ENCODE assay signal across 11 cellular contexts in the genomic region with DNA sequence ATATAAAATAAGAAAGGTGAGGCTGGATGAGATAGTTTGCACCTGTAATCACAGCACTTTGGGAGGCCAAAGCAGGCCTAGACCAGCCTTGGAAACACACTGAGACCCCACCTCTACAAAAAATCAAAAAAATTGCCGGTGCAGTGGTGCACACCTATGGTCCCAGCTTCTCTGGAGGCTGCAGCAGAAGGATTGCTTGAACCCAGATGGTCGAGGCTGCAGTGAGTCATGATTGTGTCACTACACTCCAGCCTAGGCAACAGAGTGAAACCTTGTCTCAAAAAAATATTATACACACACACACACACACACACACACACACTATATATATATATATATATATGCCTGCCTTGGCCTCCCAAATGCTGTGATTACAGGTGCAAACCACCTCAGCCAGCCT. TPM values are rescaled to one million over a fixed set of nuclear protein-coding genes. Genes with fewer than 3 reads are reported as not detected.
DNase-seq lines count a peak whose midpoint lies in the region; ATAC-seq and TF ChIP-seq lines count a peak whose summit lies in the region.
"Had no signal": no experiment of that assay in that cellular context is flagged by ENCODE, and none has a peak within 500 bp of the region (broad histone marks: within the 10 kb centered on the region; RNA-seq: fewer than 3 reads in every experiment).

No MANE protein-coding gene starts in this region.

- no peak overlapping the region for H2AFZ ChIP-seq in Karpas-422 (ENCODE audit: low read length)

- H3K4me3 ChIP-seq in breast epithelium (no peak overlapping the region), tibial nerve (peak overlapping the region in 2 of 4 donors; percentile 76 to 93), heart left ventricle (peak overlapping the region in 6 of 12 donors; percentile 62 to 98 (median 78)), Karpas-422 (ENCODE audit: low read length) (no peak overlapping the region)

- no peaks in the 10 kb centered on the region for H3K27me3 Mint-ChIP-seq in MCF 10A (ENCODE audit: insufficient read depth, unreplicated experiment)
- H3K27me3 Mint-ChIP-seq in WTC11 (ENCODE audit: low read depth): no peaks in the 10 kb centered on the region; the same call in 1 of the 2 replicates

- H3K4me1 Mint-ChIP-seq in MCF 10A (ENCODE audit: insufficient read depth, unreplicated experiment) (peaks cover 29% of the 10 kb centered on the region), WTC11 (peaks cover 27% of the 10 kb centered on the region)

- TF ChIP-seq EP300 in tibial nerve (IDR thresholded peaks at IDR 0.05): no peak

- H3K9me2 ChIP-seq in Karpas-422 (replicated peaks; ENCODE audit: insufficient read depth, low read length): no peaks in the 10 kb centered on the region

- H3K4me3 Mint-ChIP-seq in MCF 10A (ENCODE audit: unreplicated experiment) (no peak overlapping the region), WTC11 (0 out of 2 replicates have a peak overlapping the region, but pooled peaks have one; percentile 77)

- H3K27ac ChIP-seq in breast epithelium: no peak overlapping the region
- H3K27ac ChIP-seq in tibial nerve: peak overlapping the region in 3 of 4 donors; percentile 14 to 97 (median 93)
- peak overlapping the region in 1 of 12 donors; percentile 86 for H3K27ac ChIP-seq in heart left ventricle
- H3K27ac ChIP-seq in Karpas-422 (ENCODE audit: low read length): no peak overlapping the region

- H3K36me3 ChIP-seq in breast epithelium (no peaks in the 10 kb centered on the region), tibial nerve (no peaks in the 10 kb centered on the region), heart left ventricle (peaks cover 0 to 8% (median 0%) of the 10 kb centered on the region in 9 donors), Karpas-422 (ENCODE audit: insufficient read depth, low read length) (peaks cover 26% of the 10 kb centered on the region)

- no peaks in the 10 kb centered on the region for H3K4me1 ChIP-seq in breast epithelium
- peaks cover 0 to 40% (median 5%) of the 10 kb centered on the region in 4 donors for H3K4me1 ChIP-seq in tibial nerve
- peaks cover 0 to 37% (median 16%) of the 10 kb centered on the region in 12 donors for H3K4me1 ChIP-seq in heart left ventricle
- H3K4me1 ChIP-seq in Karpas-422 (ENCODE audit: low read length): no peaks in the 10 kb centered on the region

- TF ChIP-seq CTCF in MCF 10A (IDR thresholded peaks at IDR 0.05; ENCODE audit: unreplicated experiment) (no peak), breast epithelium (IDR thresholded peaks at IDR 0.05) (no peak), WTC11 (IDR thresholded peaks at IDR 0.05) (no peak), tibial nerve (IDR thresholded peaks at IDR 0.05) (no peak), heart left ventricle (IDR thresholded peaks at IDR 0.05) (no peak)

- POLR2A ChIA-PET in MCF 10A (lab: Yijun Ruan, JAX): interaction anchor here (0.6 to 3.4 kb wide), 10 partner anchors 9 to 1211 kb away, joined by 3 to 11 read pairs (median 4); no protein-coding TSS in a partner anchor
- POLR2A ChIA-PET in WTC11 (lab: Charles Lee): interaction anchor here (0.6 kb wide), 1 partner anchor 32 kb away, joined by 6 read pairs; no protein-coding TSS in a partner anchor

- DNase-seq in MCF 10A (ENCODE audit: unreplicated experiment): peak; percentile 49
- no peak for DNase-seq in breast epithelium (ENCODE audit: low spot score in 2 of 2)
- DNase-seq in WTC11 (ENCODE audit: low spot score): no peak
- peak; percentile 25 for DNase-seq in iris pigment epithelial cell (ENCODE audit: low read depth)
- no peak for DNase-seq in tibial nerve (ENCODE audit: low spot score in 2 of 2)
- DNase-seq in SKM-1 treated with dmso at 0.1 percent for 144 hours (lab: John Stamatoyannopoulos, UW; ENCODE audit: unreplicated experiment): no peak
- DNase-seq in heart left ventricle: no peak
- no peak for DNase-seq in Karpas-422
- DNase-seq: BE2C; NCI-H1694; stimulated activated CD4-positive, alpha-beta T cell treated with anti-CD3 and anti-CD28 coated beads, Interleukin-4, amount 100 ng/mL, for 1 hour had no signal

- no TSS peak for BruUV-seq in MCF 10A (replicated peaks; lab: Mats Ljungman, UMichigan)

- no peaks in the 10 kb centered on the region for H3K9me3 Mint-ChIP-seq in MCF 10A (ENCODE audit: unreplicated experiment)
- no peaks in the 10 kb centered on the region for H3K9me3 Mint-ChIP-seq in WTC11

- H3K27ac Mint-ChIP-seq in MCF 10A (ENCODE audit: low read depth, unreplicated experiment) (no peak overlapping the region), WTC11 (no peak overlapping the region)

- H3K4me2 ChIP-seq in Karpas-422 (ENCODE audit: low read depth, low read length, poor library complexity, severe bottlenecking): no peak overlapping the region

- H3K9ac ChIP-seq in Karpas-422 (ENCODE audit: low read length): no peak overlapping the region

- H3K27me3 ChIP-seq in breast epithelium: no peaks in the 10 kb centered on the region
- H3K27me3 ChIP-seq in tibial nerve: no peaks in the 10 kb centered on the region
- H3K27me3 ChIP-seq in heart left ventricle: no peaks in the 10 kb centered on the region
- no peaks in the 10 kb centered on the region for H3K27me3 ChIP-seq in Karpas-422 (ENCODE audit: low read length)
- H3K27me3 ChIP-seq: BE2C had no signal

- H3K9me3 ChIP-seq in breast epithelium: no peaks in the 10 kb centered on the region
- no peaks in the 10 kb centered on the region for H3K9me3 ChIP-seq in tibial nerve
- no peaks in the 10 kb centered on the region for H3K9me3 ChIP-seq in heart left ventricle
- H3K9me3 ChIP-seq in Karpas-422 (ENCODE audit: low read length): no peaks in the 10 kb centered on the region
- H3K9me3 ChIP-seq: BE2C had no signal

- 61 to 68% methylated on average over 2 of the region's 2 CpGs for WGBS in tibial nerve, 2 donors
- 79 to 88% (median 82%) methylated on average over 2 of the region's 2 CpGs for WGBS in heart left ventricle, 4 donors

- intact Hi-C loops in MCF 10A (cut with micrococcal nuclease): loop anchor here (2.0 to 5.0 kb wide), 2 partner anchors 35 to 71 kb away; a partner anchor contains a TSS
- intact Hi-C loops in breast epithelium (cut with DNase I; ENCODE audit: low total_unique reads): no loop called here
- intact Hi-C loops in heart left ventricle (cut with DNase I): loop anchor here in 5 of 10 donors (2.0 to 5.0 kb wide), 5 partner anchors 35 to 70 kb away; a partner anchor contains a TSS

- H3K79me2 ChIP-seq in Karpas-422 (ENCODE audit: low read length): peaks cover 3% of the 10 kb centered on the region; the same call in 1 of the 2 replicates

- ATAC-seq in WTC11: no peak
- no peak for ATAC-seq in heart left ventricle

- H3K36me3 Mint-ChIP-seq in MCF 10A (ENCODE audit: insufficient read depth, unreplicated experiment): peaks cover 11% of the 10 kb centered on the region
- H3K36me3 Mint-ChIP-seq in WTC11: no peaks in the 10 kb centered on the region; the same call in 1 of the 2 replicates

- CTCF ChIA-PET in MCF 10A (lab: Yijun Ruan, JAX): interaction anchor here (0.6 to 1.6 kb wide), 2 partner anchors 52 to 54 kb away, joined by 3 to 5 read pairs; no protein-coding TSS in a partner anchor
- CTCF ChIA-PET in WTC11 (lab: Charles Lee): no interaction called here

- no peaks in the 10 kb centered on the region for H4K20me1 ChIP-seq in Karpas-422 (ENCODE audit: insufficient read depth, low read depth, low read length)

- TF ChIP-seq POLR2A in breast epithelium (IDR thresholded peaks at IDR 0.05) (no peak), tibial nerve (IDR thresholded peaks at IDR 0.05) (no peak), heart left ventricle (IDR thresholded peaks at IDR 0.05) (no peak)

TF ChIP-seq in WTC11, 78 proteins besides CTCF, POLR2A, EP300 and RAD21 (continues in another document):
- TF ChIP-seq, protein P1, sequence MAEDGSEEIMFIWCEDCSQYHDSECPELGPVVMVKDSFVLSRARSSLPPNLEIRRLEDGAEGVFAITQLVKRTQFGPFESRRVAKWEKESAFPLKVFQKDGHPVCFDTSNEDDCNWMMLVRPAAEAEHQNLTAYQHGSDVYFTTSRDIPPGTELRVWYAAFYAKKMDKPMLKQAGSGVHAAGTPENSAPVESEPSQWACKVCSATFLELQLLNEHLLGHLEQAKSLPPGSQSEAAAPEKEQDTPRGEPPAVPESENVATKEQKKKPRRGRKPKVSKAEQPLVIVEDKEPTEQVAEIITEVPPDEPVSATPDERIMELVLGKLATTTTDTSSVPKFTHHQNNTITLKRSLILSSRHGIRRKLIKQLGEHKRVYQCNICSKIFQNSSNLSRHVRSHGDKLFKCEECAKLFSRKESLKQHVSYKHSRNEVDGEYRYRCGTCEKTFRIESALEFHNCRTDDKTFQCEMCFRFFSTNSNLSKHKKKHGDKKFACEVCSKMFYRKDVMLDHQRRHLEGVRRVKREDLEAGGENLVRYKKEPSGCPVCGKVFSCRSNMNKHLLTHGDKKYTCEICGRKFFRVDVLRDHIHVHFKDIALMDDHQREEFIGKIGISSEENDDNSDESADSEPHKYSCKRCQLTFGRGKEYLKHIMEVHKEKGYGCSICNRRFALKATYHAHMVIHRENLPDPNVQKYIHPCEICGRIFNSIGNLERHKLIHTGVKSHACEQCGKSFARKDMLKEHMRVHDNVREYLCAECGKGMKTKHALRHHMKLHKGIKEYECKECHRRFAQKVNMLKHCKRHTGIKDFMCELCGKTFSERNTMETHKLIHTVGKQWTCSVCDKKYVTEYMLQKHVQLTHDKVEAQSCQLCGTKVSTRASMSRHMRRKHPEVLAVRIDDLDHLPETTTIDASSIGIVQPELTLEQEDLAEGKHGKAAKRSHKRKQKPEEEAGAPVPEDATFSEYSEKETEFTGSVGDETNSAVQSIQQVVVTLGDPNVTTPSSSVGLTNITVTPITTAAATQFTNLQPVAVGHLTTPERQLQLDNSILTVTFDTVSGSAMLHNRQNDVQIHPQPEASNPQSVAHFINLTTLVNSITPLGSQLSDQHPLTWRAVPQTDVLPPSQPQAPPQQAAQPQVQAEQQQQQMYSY (CRISPR knock-in tag; IDR thresholded peaks at IDR 0.05): no peak
- TF ChIP-seq, protein P2, sequence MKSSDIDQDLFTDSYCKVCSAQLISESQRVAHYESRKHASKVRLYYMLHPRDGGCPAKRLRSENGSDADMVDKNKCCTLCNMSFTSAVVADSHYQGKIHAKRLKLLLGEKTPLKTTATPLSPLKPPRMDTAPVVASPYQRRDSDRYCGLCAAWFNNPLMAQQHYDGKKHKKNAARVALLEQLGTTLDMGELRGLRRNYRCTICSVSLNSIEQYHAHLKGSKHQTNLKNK (CRISPR knock-in tag; IDR thresholded peaks at IDR 0.05): no peak

RNA-seq across cellular contexts. Expression of a gene that starts 1.3 kb away (rescaled TPM):
- total RNA-seq in MCF 10A (2022): 20.8 and 28.0 TPM in 2 replicates
- total RNA-seq in breast epithelium: 10 to 100 TPM; 21.2 to 25.6 (median 21.3) TPM
- 14.6 to 18.2 TPM (median 17.3 TPM) in 3 replicates for total RNA-seq in WTC11 (2021)
- 10 to 100 TPM; 25.1 to 66.6 (median 32.0) TPM for total RNA-seq in tibial nerve
- total RNA-seq in heart left ventricle: 10 to 100 TPM; 10.5 to 23.1 (median 15.9) TPM
- 10 to 100 TPM in 1 of 2 donors, 1 to 10 TPM in 1; 8.2 to 19.8 TPM for polyA plus RNA-seq in heart left ventricle
- 0.51 and 1.9 TPM in 2 replicates for total RNA-seq in Karpas-422 (2014; rRNA removed; shearing (Covaris generic); ENCODE audit: low replicate concordance)

RNA-seq across cellular contexts. Expression of a gene that starts 36.0 kb away (rescaled TPM):
- total RNA-seq in MCF 10A (2022): 1.5 and 2.7 TPM in 2 replicates
- 1 to 10 TPM in 2 of 3 donors, under 1 TPM in 1; 0.98 to 1.8 (median 1.2) TPM for total RNA-seq in breast epithelium
- total RNA-seq in WTC11 (2021): 6.3 to 7.5 TPM (median 7.4 TPM) in 3 replicates
- total RNA-seq in tibial nerve: 1 to 10 TPM; 2.5 to 4.3 (median 3.1) TPM
- 1 to 10 TPM; 2.4 to 5.9 (median 3.2) TPM for total RNA-seq in heart left ventricle
- polyA plus RNA-seq in heart left ventricle: 1 to 10 TPM in 1 of 2 donors, under 1 TPM in 1; 0.91 to 4.4 TPM
- total RNA-seq in Karpas-422 (2014; rRNA removed; shearing (Covaris generic); ENCODE audit: low replicate concordance): 5.5 and 6.8 TPM in 2 replicates

Comparison
In these comparisons a context has a peak if more than half of its experiments do, and no peak if none do; other contexts are left out.
1. DNase-seq: peak in MCF 10A (single experiment) and iris pigment epithelial cell (single experiment); none in breast epithelium (0 of 2), WTC11 (single experiment), tibial nerve (0 of 2), SKM-1 treated with dmso at 0.1 percent for 144 hours (single experiment), heart left ventricle (0 of 5) and Karpas-422 (single experiment).
2. H3K27ac ChIP-seq: peak in tibial nerve (3 of 4); none in breast epithelium (0 of 2) and Karpas-422 (single experiment).